Comparison of ENCODE assay signal across 9 cellular contexts in genomic region chr2:65265090-65266045, GRCh38. TPM values are rescaled to one million over a fixed set of nuclear protein-coding genes. Genes with fewer than 3 reads are reported as not detected.
DNase-seq lines count a peak whose midpoint lies in the region; FAIRE-seq and TF ChIP-seq lines count a peak whose summit lies in the region.
"Had no signal": no experiment of that assay in that cellular context is flagged by ENCODE, and none has a peak within 500 bp of the region (broad histone marks: within the 10 kb centered on the region; RNA-seq: fewer than 3 reads in every experiment).

No MANE protein-coding gene starts in this region.

- FAIRE-seq in kidney (lab: Jason Lieb, UNC) = peak; percentile 52

- no peak overlapping the region for H3K27ac ChIP-seq in kidney (ENCODE audit: low read depth in 2 of 2, low read length in 2 of 2)

- H3K4me3 ChIP-seq in kidney (ENCODE audit: low read length in 2 of 2) = no peak overlapping the region

- H3K27ac Mint-ChIP-seq in Calu3 (ENCODE audit: unreplicated experiment) (no peak overlapping the region), HFFc6 (peak overlapping the region; percentile 52; the same call in 1 of the 2 replicates)

- CTCF ChIA-PET in Calu3 (lab: Charles Lee) = interaction anchor here (0.6 to 1.5 kb wide), 8 partner anchors 55 to 308 kb away, joined by 3 to 7 read pairs (median 4); partner anchors contain the start of gene SPRED2

- no peaks in the 10 kb centered on the region for H3K9me3 Mint-ChIP-seq in Calu3 (ENCODE audit: low read depth, unreplicated experiment)
- no peaks in the 10 kb centered on the region for H3K9me3 Mint-ChIP-seq in HFFc6
- H3K9me3 Mint-ChIP-seq: T-cell had no signal

- H3K9me3 ChIP-seq in kidney (ENCODE audit: control insufficient read depth in 1 of 2, low read length in 2 of 2) = no peaks in the 10 kb centered on the region

- H3K9ac ChIP-seq in kidney (ENCODE audit: low read length in 2 of 2) = no peak overlapping the region

- BruUV-seq in Calu3 (replicated peaks; lab: Mats Ljungman, UMichigan) = no TSS peak

- H3K4me1 Mint-ChIP-seq in Calu3 (ENCODE audit: low read depth, unreplicated experiment) (no peaks in the 10 kb centered on the region), HFFc6 (ENCODE audit: low read depth) (peaks cover 62% of the 10 kb centered on the region)

- H3K36me3 Mint-ChIP-seq in Calu3 (ENCODE audit: insufficient read depth, unreplicated experiment) (peaks cover 54% of the 10 kb centered on the region), HFFc6 (ENCODE audit: low read depth) (peaks cover 33% of the 10 kb centered on the region)

- H3K27me3 Mint-ChIP-seq in Calu3 (ENCODE audit: unreplicated experiment) = no peaks in the 10 kb centered on the region
- H3K27me3 Mint-ChIP-seq in HFFc6 (ENCODE audit: insufficient read depth) = peaks cover 2% of the 10 kb centered on the region; the same call in 1 of the 2 replicates
- H3K27me3 Mint-ChIP-seq: T-cell had no signal

- H3K4me3 Mint-ChIP-seq in Calu3 (ENCODE audit: low read depth, unreplicated experiment) (no peak overlapping the region), HFFc6 (no peak overlapping the region)
- H3K4me3 Mint-ChIP-seq: T-cell had no signal

- DNase-seq in Calu3 (peak; percentile 43), HFFc6 (peak; percentile 74), NCI-H82 treated with DMSO at 0.1 percent for 48 hours (lab: John Stamatoyannopoulos, UW; ENCODE audit: unreplicated experiment) (peak; percentile 32), cerebellar cortex (ENCODE audit: low spot score) (peak; percentile 87), kidney (no peak), superior temporal gyrus (ENCODE audit: extremely low spot score) (peak; percentile 85), mesenteric fat pad (ENCODE audit: low spot score) (no peak)
- DNase-seq in stimulated activated CD4-positive, alpha-beta T cell treated with anti-CD3 and anti-CD28 coated beads, Interleukin-15, amount 100 ng/mL, for 24 hours = no peak

- intact Hi-C loops in Calu3 (cut with micrococcal nuclease; ENCODE audit: unreplicated experiment) (loop anchor here (1.0 to 5.0 kb wide), 3 partner anchors 172 to 308 kb away; no protein-coding TSS in a partner anchor), kidney (cut with DNase I) (loop anchor here (5.0 to 10.0 kb wide), 2 partner anchors 169 to 287 kb away; partner anchors contain the start of gene SPRED2)

- no peaks in the 10 kb centered on the region for H3K4me1 ChIP-seq in kidney (ENCODE audit: control insufficient read depth in 1 of 2, insufficient read depth in 1 of 2, low read depth in 1 of 2, low read length in 2 of 2)

- H3K36me3 ChIP-seq in kidney (ENCODE audit: control insufficient read depth in 1 of 2, insufficient read depth in 2 of 2, low read length in 2 of 2) = peaks cover 7 to 15% of the 10 kb centered on the region in 2 donors

- peak; percentile 55 for TF ChIP-seq CTCF in Calu3 (IDR thresholded peaks at IDR 0.05; ENCODE audit: unreplicated experiment)
- TF ChIP-seq CTCF in HFFc6 (IDR thresholded peaks at IDR 0.05) = peak; percentile 91
- peak; percentile 67 for TF ChIP-seq CTCF in kidney (IDR thresholded peaks at IDR 0.05; ENCODE audit: borderline replicate concordance, extremely low read depth, insufficient read depth)

RNA-seq across cellular contexts. Expression of gene ACTR2, which starts 37.7 kb away (rescaled TPM):
- total RNA-seq in Calu3 (2022) = 239 and 240 TPM in 2 replicates
- total RNA-seq in HFFc6 (2021; fragmentation: NEBNext Ultra II Directional; extraction: Animal tissue kit (Norgen Biotek cat#: 25700)) = 100 to 1,000 TPM; 412 to 450 (median 427) TPM
- total RNA-seq in kidney = 230 TPM
- polyA plus RNA-seq in kidney (ENCODE audit: insufficient read depth, low read depth, low replicate concordance) = 38.5 TPM
- 224 TPM for total RNA-seq in mesenteric fat pad

Comparison
In these comparisons a context has a peak if more than half of its experiments do, and no peak if none do; other contexts are left out.
1. DNase-seq: peak in Calu3 (single experiment), HFFc6 (single experiment), NCI-H82 treated with DMSO at 0.1 percent for 48 hours (single experiment), cerebellar cortex (single experiment) and superior temporal gyrus (single experiment); none in kidney (single experiment), mesenteric fat pad (single experiment) and stimulated activated CD4-positive, alpha-beta T cell treated with anti-CD3 and anti-CD28 coated beads, Interleukin-15, amount 100 ng/mL, for 24 hours (single experiment).
2. Peak in every context shown above with its lines, with median percentiles within 50 percentile points of each other: CTCF ChIP-seq.